16 cellular contexts compared by ENCODE assay signal in genomic region chr17:72187544-72187943, GRCh38.
DNase-seq lines count a peak whose midpoint lies in the region; ATAC-seq and TF ChIP-seq lines count a peak whose summit lies in the region.
"Had no signal": no experiment of that assay in that cellular context is flagged by ENCODE, and none has a peak within 500 bp of the region (broad histone marks: within the 10 kb centered on the region; RNA-seq: fewer than 3 reads in every experiment).

No MANE protein-coding gene starts in this region.

- ATAC-seq in Right ventricle myocardium inferior (peak; percentile 60), body of pancreas (peak; percentile 51), right lobe of liver (peak in 3 of 4 donors; percentile 41 to 77 (median 58))
- ATAC-seq: HCT116 had no signal

- no peak for TF ChIP-seq CTCF in body of pancreas (IDR thresholded peaks at IDR 0.05)
- TF ChIP-seq CTCF in right lobe of liver (IDR thresholded peaks at IDR 0.05), result no peak

- no peak for TF ChIP-seq POLR2A in body of pancreas (IDR thresholded peaks at IDR 0.05)
- no peak for TF ChIP-seq POLR2A in right lobe of liver (IDR thresholded peaks at IDR 0.05)

- peaks cover 6% of the 10 kb centered on the region for H3K4me1 ChIP-seq in body of pancreas
- peaks cover 0 to 15% (median 2%) of the 10 kb centered on the region in 4 donors for H3K4me1 ChIP-seq in right lobe of liver

- H3K4me3 ChIP-seq in body of pancreas (no peak overlapping the region), right lobe of liver (no peak overlapping the region)

- H3K36me3 ChIP-seq in body of pancreas (replicated peaks in 1 of 2; ENCODE audit: insufficient read depth in 1 of 2, low read depth in 2 of 2), result no peaks in the 10 kb centered on the region
- no peaks in the 10 kb centered on the region for H3K36me3 ChIP-seq in right lobe of liver

- H3K27ac ChIP-seq in body of pancreas, result peak overlapping the region in 1 of 4 donors; percentile 38
- no peak overlapping the region for H3K27ac ChIP-seq in right lobe of liver
- H3K27ac ChIP-seq: KMS-11 had no signal

- no peaks in the 10 kb centered on the region for H3K9me3 ChIP-seq in body of pancreas
- no peaks in the 10 kb centered on the region for H3K9me3 ChIP-seq in right lobe of liver

- no peaks in the 10 kb centered on the region for H3K27me3 ChIP-seq in body of pancreas
- H3K27me3 ChIP-seq in right lobe of liver, result no peaks in the 10 kb centered on the region

- 63% methylated on average over 8 of the region's 8 CpGs for WGBS in body of pancreas, 2 donors
- WGBS in right lobe of liver (ENCODE audit: insufficient coverage, low coverage, low lambda C conversion rate, missing lambda C conversion rate), result 49% methylated on average over 8 of the region's 8 CpGs

- DNase-seq in Right ventricle myocardium inferior (ENCODE audit: missing footprints) (peak; percentile 73), cardiac septum (ENCODE audit: low spot score) (no peak), body of pancreas (peak; percentile 29 to 58 (median 46)), right lobe of liver (peak in 2 of 3 donors; percentile 48 to 57), ureter (ENCODE audit: low spot score) (peak; percentile 47), NCI-H526 (lab: John Stamatoyannopoulos, UW) (no peak), NCI-H2227 treated with DMSO at 0.1 percent for 48 hours (lab: John Stamatoyannopoulos, UW) (no peak)
- DNase-seq in NK-92 treated with Interleukin-12 subunit alpha and Interleukin-12 subunit beta, amount 100 ng/mL, for 24 hours (lab: John Stamatoyannopoulos, UW), result no peak
- DNase-seq: activated CD4-positive, alpha-beta T cell treated with anti-CD3 and anti-CD28 coated beads, Interleukin-2, amount 10 ng/mL, durations not matched to agents 24 days and 14 days; activated T-cell treated with anti-CD3 and anti-CD28 coated beads, Interleukin-2, amount 50 U/mL, for 24 hours; mesendoderm; NCI-H2171 treated with DMSO at 0.1 percent for 48 hours; RPMI8226; trophoblast cell had no signal

- intact Hi-C loops in Right ventricle myocardium inferior (cut with DNase I) (no loop called here), cardiac septum (cut with DNase I) (loop anchor here (5.0 kb wide), 1 partner anchor 65 kb away; the partner anchor contains the start of gene SOX9), body of pancreas (cut with DNase I) (no loop called here), right lobe of liver (cut with DNase I) (no loop called here)

Comparison
In these comparisons a context has a peak if more than half of its experiments do, and no peak if none do; other contexts are left out.
1. DNase-seq: peak in Right ventricle myocardium inferior (single experiment), body of pancreas (4 of 4), right lobe of liver (2 of 3) and ureter (single experiment); none in cardiac septum (single experiment), NK-92 treated with Interleukin-12 subunit alpha and Interleukin-12 subunit beta, amount 100 ng/mL, for 24 hours (single experiment), NCI-H526 (0 of 2) and NCI-H2227 treated with DMSO at 0.1 percent for 48 hours (single experiment).
2. Peak in every context shown above with its lines, with median percentiles within 50 percentile points of each other: ATAC-seq.